ENCODE assay signal across 8 cellular contexts in genomic region chr20:38032585-38033329, GRCh38. TPM values are rescaled to one million over a fixed set of nuclear protein-coding genes. Genes with fewer than 3 reads are reported as not detected.
DNase-seq lines count a peak whose midpoint lies in the region; ATAC-seq and TF ChIP-seq lines count a peak whose summit lies in the region.

No MANE protein-coding gene starts in this region.

- no peaks in the 10 kb centered on the region for H3K27me3 Mint-ChIP-seq in activated naive CD4-positive, alpha-beta T cell treated with anti-CD3 and anti-CD28 coated beads for 36 hours (ENCODE audit: low read depth)

- H3K4me3 Mint-ChIP-seq in activated naive CD4-positive, alpha-beta T cell treated with anti-CD3 and anti-CD28 coated beads for 36 hours: peak overlapping the region; percentile 98

- no peaks in the 10 kb centered on the region for H3K9me3 Mint-ChIP-seq in activated naive CD4-positive, alpha-beta T cell treated with anti-CD3 and anti-CD28 coated beads for 36 hours

- intact Hi-C loops in activated naive CD4-positive, alpha-beta T cell treated with anti-CD3 and anti-CD28 coated beads for 36 hours (cut with micrococcal nuclease): loop anchor here (1.0 to 10.0 kb wide), 5 partner anchors 25 to 938 kb away; partner anchors contain the start of genes MROH8, RBL1 and RPN2
- intact Hi-C loops in lower lobe of right lung (cut with DNase I): no loop called here

- CTCF ChIA-PET in activated naive CD4-positive, alpha-beta T cell treated with anti-CD3 and anti-CD28 coated beads for 36 hours (lab: Charles Lee): interaction anchor here (2.1 kb wide), 1 partner anchor 41 kb away, joined by 7 read pairs; no protein-coding TSS in a partner anchor

- peak overlapping the region; percentile 98 for H3K27ac Mint-ChIP-seq in activated naive CD4-positive, alpha-beta T cell treated with anti-CD3 and anti-CD28 coated beads for 36 hours

- peak overlapping the region; percentile 91 for H3K27ac ChIP-seq in caudate nucleus (ENCODE audit: low read depth, low read length)
- peak overlapping the region; percentile 99 for H3K27ac ChIP-seq in lower lobe of right lung
- H3K27ac ChIP-seq in subcutaneous abdominal adipose tissue (ENCODE audit: low read depth, low read length): peak overlapping the region; percentile 96

- ATAC-seq in HG02642 (IDR thresholded peaks at IDR 0.05; ENCODE audit: poor library complexity, unreplicated experiment) (peak; percentile 50), lower lobe of right lung (peak; percentile 66 to 75), HG02840 (IDR thresholded peaks at IDR 0.05; ENCODE audit: low FRiP score, unreplicated experiment) (no peak)

- H3K4me3 ChIP-seq in lower lobe of right lung: peak overlapping the region; percentile 97
- peak overlapping the region; percentile 95 to 100 (median 99) for H3K4me3 ChIP-seq in subcutaneous abdominal adipose tissue (ENCODE audit: low read depth in 1 of 5, low read length in 5 of 5)

- H3K4me1 ChIP-seq in lower lobe of right lung: peaks cover 59% of the 10 kb centered on the region
- H3K4me1 ChIP-seq in subcutaneous abdominal adipose tissue (ENCODE audit: control insufficient read depth in 5 of 5, insufficient read depth in 5 of 5, low read length in 5 of 5): peaks cover 8 to 50% (median 47%) of the 10 kb centered on the region in 5 donors

- H3K27me3 ChIP-seq in lower lobe of right lung (ENCODE audit: low read depth) (no peaks in the 10 kb centered on the region), subcutaneous abdominal adipose tissue (ENCODE audit: control insufficient read depth in 5 of 5, insufficient read depth in 4 of 5, low read length in 5 of 5) (no peaks in the 10 kb centered on the region)

- H3K36me3 ChIP-seq in lower lobe of right lung (peaks cover 14% of the 10 kb centered on the region), subcutaneous abdominal adipose tissue (ENCODE audit: control insufficient read depth in 5 of 5, insufficient read depth in 5 of 5, low read length in 5 of 5) (peaks cover 0 to 13% (median 7%) of the 10 kb centered on the region in 5 donors)

- H3K36me3 Mint-ChIP-seq in activated naive CD4-positive, alpha-beta T cell treated with anti-CD3 and anti-CD28 coated beads for 36 hours (ENCODE audit: low read depth): peaks cover 39% of the 10 kb centered on the region

- no peak for DNase-seq in activated naive CD4-positive, alpha-beta T cell treated with anti-CD3 and anti-CD28 coated beads for 36 hours
- DNase-seq in activated naive CD4-positive, alpha-beta T cell treated with anti-CD3 and anti-CD28 coated beads, Interleukin-2, amount 50 U/mL, for 16 hours: no peak
- DNase-seq in NCI-H2227 treated with DMSO at 0.1 percent for 48 hours (lab: John Stamatoyannopoulos, UW): peak; percentile 66
- peak in 13 of 61 donors; percentile 41 to 77 (median 63) for DNase-seq in caudate nucleus (lab: John Stamatoyannopoulos, UW)
- peak; percentile 73 for DNase-seq in lower lobe of right lung

- H3K9me3 ChIP-seq in lower lobe of right lung (no peaks in the 10 kb centered on the region), subcutaneous abdominal adipose tissue (ENCODE audit: control insufficient read depth in 5 of 5, low read length in 5 of 5) (no peaks in the 10 kb centered on the region)

- H3K4me1 Mint-ChIP-seq in activated naive CD4-positive, alpha-beta T cell treated with anti-CD3 and anti-CD28 coated beads for 36 hours (ENCODE audit: low read depth): peaks cover 70% of the 10 kb centered on the region

- no peak for TF ChIP-seq CTCF in lower lobe of right lung (IDR thresholded peaks at IDR 0.05)

- peak overlapping the region; percentile 57 to 100 (median 98) for H3K9ac ChIP-seq in subcutaneous abdominal adipose tissue (ENCODE audit: low read length in 5 of 5)

RNA-seq across cellular contexts. Expression of gene TTI1, which starts 0.5 kb away (rescaled TPM):
- total RNA-seq in activated naive CD4-positive, alpha-beta T cell treated with anti-CD3 and anti-CD28 coated beads for 36 hours: 10 to 100 TPM; 32.8 to 36.2 TPM
- total RNA-seq in lower lobe of right lung: 16.7 TPM

RNA-seq across cellular contexts. Expression of gene RPRD1B, which starts 0.8 kb away (rescaled TPM):
- 10 to 100 TPM; 31.6 to 32.7 TPM for total RNA-seq in activated naive CD4-positive, alpha-beta T cell treated with anti-CD3 and anti-CD28 coated beads for 36 hours
- total RNA-seq in lower lobe of right lung: 25.6 TPM

Comparison
In these comparisons a context has a peak if more than half of its experiments do, and no peak if none do; other contexts are left out.
1. DNase-seq: peak in NCI-H2227 treated with DMSO at 0.1 percent for 48 hours (single experiment) and lower lobe of right lung (single experiment); none in activated naive CD4-positive, alpha-beta T cell treated with anti-CD3 and anti-CD28 coated beads for 36 hours (single experiment) and activated naive CD4-positive, alpha-beta T cell treated with anti-CD3 and anti-CD28 coated beads, Interleukin-2, amount 50 U/mL, for 16 hours (single experiment).
2. Peak in every context shown above with its lines, with median percentiles within 50 percentile points of each other: H3K27ac ChIP-seq.